ENCODE assay signal across 9 cellular contexts in genomic region chr20:47574616-47575401, GRCh38.
A peak's percentile ranks its signal among the peaks of the same experiment; 100 is the strongest.
DNase-seq lines count a peak whose midpoint lies in the region; ATAC-seq and TF ChIP-seq lines count a peak whose summit lies in the region.
"Had no signal": no experiment of that assay in that cellular context is flagged by ENCODE, and none has a peak within 500 bp of the region (broad histone marks: within the 10 kb centered on the region; RNA-seq: fewer than 3 reads in every experiment).

No MANE protein-coding gene starts in this region.

- H3K9me3 ChIP-seq in CD4-positive, CD25-positive, alpha-beta regulatory T cell (ENCODE audit: control insufficient read depth in 2 of 2, low read length in 2 of 2), result no peaks in the 10 kb centered on the region
- peaks cover 6% of the 10 kb centered on the region for H3K9me3 ChIP-seq in RWPE2 (ENCODE audit: severe bottlenecking)
- H3K9me3 ChIP-seq in hepatocyte (ENCODE audit: low read depth), result no peaks in the 10 kb centered on the region

- no peak for TF ChIP-seq CTCF in KMS-11 (conservative IDR thresholded peaks at IDR 0.05; ENCODE audit: low read depth, low read length)
- no peak for TF ChIP-seq CTCF in RWPE2 (IDR thresholded peaks at IDR 0.05; ENCODE audit: poor library complexity, severe bottlenecking)
- no peak for TF ChIP-seq CTCF in hepatocyte (IDR thresholded peaks at IDR 0.05; ENCODE audit: poor library complexity)

- peaks cover 58 to 86% (median 73%) of the 10 kb centered on the region in 4 donors for H3K4me1 Mint-ChIP-seq in CD4-positive, CD25-positive, alpha-beta regulatory T cell
- peaks cover 54% of the 10 kb centered on the region for H3K4me1 Mint-ChIP-seq in activated CD8-positive, alpha-beta T cell treated with anti-CD3 and anti-CD28 coated beads, Interleukin-2, amount 10 ng/mL, durations not matched to agents 7 days and 5 days (ENCODE audit: low read depth)

- H4K20me1 ChIP-seq in KMS-11 (ENCODE audit: insufficient read depth) (no peaks in the 10 kb centered on the region), hepatocyte (ENCODE audit: insufficient read depth, poor library complexity, severe bottlenecking) (peaks cover 3% of the 10 kb centered on the region)

- H3K27me3 ChIP-seq in CD4-positive, CD25-positive, alpha-beta regulatory T cell (ENCODE audit: control insufficient read depth, insufficient read depth, low read length), result no peaks in the 10 kb centered on the region
- H3K27me3 ChIP-seq in KMS-11 (ENCODE audit: insufficient read depth, low read depth) (no peaks in the 10 kb centered on the region), RWPE2 (ENCODE audit: insufficient read depth, poor library complexity, severe bottlenecking) (no peaks in the 10 kb centered on the region), hepatocyte (no peaks in the 10 kb centered on the region)

- H3K79me2 ChIP-seq in KMS-11 (ENCODE audit: insufficient read depth, low read depth) (peaks cover 48% of the 10 kb centered on the region), hepatocyte (peaks cover 84% of the 10 kb centered on the region)

- H3K27ac Mint-ChIP-seq in CD4-positive, CD25-positive, alpha-beta regulatory T cell, result peak overlapping the region in 1 of 3 donors; percentile 56
- no peak overlapping the region for H3K27ac Mint-ChIP-seq in activated CD8-positive, alpha-beta T cell treated with anti-CD3 and anti-CD28 coated beads, Interleukin-2, amount 10 ng/mL, durations not matched to agents 7 days and 5 days

- H3K36me3 ChIP-seq in CD4-positive, CD25-positive, alpha-beta regulatory T cell (ENCODE audit: control insufficient read depth, insufficient read depth, low read length), result peaks cover 13% of the 10 kb centered on the region
- H3K36me3 ChIP-seq in KMS-11 (ENCODE audit: insufficient read depth), result no peaks in the 10 kb centered on the region
- peaks cover 13% of the 10 kb centered on the region; the same call in 1 of the 2 replicates for H3K36me3 ChIP-seq in RWPE2 (ENCODE audit: low read depth)
- no peaks in the 10 kb centered on the region for H3K36me3 ChIP-seq in hepatocyte (replicated peaks; ENCODE audit: insufficient read depth, low read depth)

- peaks cover 0 to 4% (median 0%) of the 10 kb centered on the region in 7 donors for H3K9me3 Mint-ChIP-seq in CD4-positive, CD25-positive, alpha-beta regulatory T cell
- no peaks in the 10 kb centered on the region for H3K9me3 Mint-ChIP-seq in activated CD8-positive, alpha-beta T cell treated with anti-CD3 and anti-CD28 coated beads, Interleukin-2, amount 10 ng/mL, durations not matched to agents 7 days and 5 days (ENCODE audit: insufficient read depth)
- H3K9me3 Mint-ChIP-seq: activated naive CD4-positive, alpha-beta T cell treated with anti-CD3 and anti-CD28 coated beads, Interleukin-2, amount 50 U/mL, for 24 hours had no signal

- peaks cover 22% of the 10 kb centered on the region for H3K36me3 Mint-ChIP-seq in CD4-positive, CD25-positive, alpha-beta regulatory T cell
- H3K36me3 Mint-ChIP-seq in activated CD8-positive, alpha-beta T cell treated with anti-CD3 and anti-CD28 coated beads, Interleukin-2, amount 10 ng/mL, durations not matched to agents 7 days and 5 days (ENCODE audit: low read depth), result peaks cover 27% of the 10 kb centered on the region

- WGBS in hepatocyte (ENCODE audit: low lambda C conversion rate, missing lambda C conversion rate), result 58% methylated on average over 4 of the region's 4 CpGs

- H3K27ac ChIP-seq in CD4-positive, CD25-positive, alpha-beta regulatory T cell (ENCODE audit: insufficient read depth, low read length, poor library complexity, severe bottlenecking), result peak overlapping the region; percentile 9
- H3K27ac ChIP-seq in KMS-11 (no peak overlapping the region), RWPE2 (ENCODE audit: poor library complexity, severe bottlenecking) (peak overlapping the region; percentile 20), hepatocyte (peak overlapping the region; percentile 56)

- H3K27me3 Mint-ChIP-seq in CD4-positive, CD25-positive, alpha-beta regulatory T cell, result no peaks in the 10 kb centered on the region
- H3K27me3 Mint-ChIP-seq in activated CD8-positive, alpha-beta T cell treated with anti-CD3 and anti-CD28 coated beads, Interleukin-2, amount 10 ng/mL, durations not matched to agents 7 days and 5 days (ENCODE audit: low read depth), result no peaks in the 10 kb centered on the region
- H3K27me3 Mint-ChIP-seq: activated naive CD4-positive, alpha-beta T cell treated with anti-CD3 and anti-CD28 coated beads, Interleukin-2, amount 50 U/mL, for 24 hours had no signal

- no peaks in the 10 kb centered on the region for H3K9me2 ChIP-seq in hepatocyte (replicated peaks; ENCODE audit: insufficient read depth)

- H3K4me1 ChIP-seq in CD4-positive, CD25-positive, alpha-beta regulatory T cell (ENCODE audit: control insufficient read depth, insufficient read depth, low read length, poor library complexity, severe bottlenecking), result peaks cover 37% of the 10 kb centered on the region
- peaks cover 46% of the 10 kb centered on the region for H3K4me1 ChIP-seq in KMS-11 (ENCODE audit: low read depth, poor library complexity, severe bottlenecking)
- H3K4me1 ChIP-seq in RWPE2 (ENCODE audit: insufficient read depth, poor library complexity, severe bottlenecking), result peaks cover 48% of the 10 kb centered on the region
- H3K4me1 ChIP-seq in hepatocyte (ENCODE audit: insufficient read depth), result peaks cover 30% of the 10 kb centered on the region

- H3K9ac ChIP-seq in KMS-11, result no peak overlapping the region

- peak overlapping the region; percentile 64 for H3K4me3 ChIP-seq in CD4-positive, CD25-positive, alpha-beta regulatory T cell (ENCODE audit: low read depth, low read length)
- H3K4me3 ChIP-seq in KMS-11 (IDR thresholded peaks at IDR 0.05; ENCODE audit: insufficient read depth, low read depth, low read length) (no peak overlapping the region), RWPE2 (ENCODE audit: severe bottlenecking) (no peak overlapping the region), hepatocyte (no peak overlapping the region)

- peak overlapping the region; percentile 95; the same call in 1 of the 2 replicates for H3K4me2 ChIP-seq in KMS-11
- H3K4me2 ChIP-seq in hepatocyte, result peak overlapping the region; percentile 67

- H2AFZ ChIP-seq in KMS-11 (ENCODE audit: low read depth) (no peak overlapping the region), hepatocyte (no peak overlapping the region)

- CTCF ChIA-PET in activated CD8-positive, alpha-beta T cell treated with anti-CD3 and anti-CD28 coated beads, Interleukin-2, amount 10 ng/mL, durations not matched to agents 7 days and 5 days (lab: Charles Lee), result interaction anchor here (1.2 kb wide), 1 partner anchor 8 kb away, joined by 3 read pairs; no protein-coding TSS in a partner anchor

- POLR2A ChIA-PET in activated CD8-positive, alpha-beta T cell treated with anti-CD3 and anti-CD28 coated beads, Interleukin-2, amount 10 ng/mL, durations not matched to agents 7 days and 5 days (lab: Charles Lee), result interaction anchor here (1.2 kb wide), 1 partner anchor 36 kb away, joined by 3 read pairs; no protein-coding TSS in a partner anchor

- H3K4me3 Mint-ChIP-seq in CD4-positive, CD25-positive, alpha-beta regulatory T cell, result peak overlapping the region in 1 of 4 donors; percentile 43
- no peak overlapping the region for H3K4me3 Mint-ChIP-seq in activated CD8-positive, alpha-beta T cell treated with anti-CD3 and anti-CD28 coated beads, Interleukin-2, amount 10 ng/mL, durations not matched to agents 7 days and 5 days

- peak in 1 of 3 donors; percentile 30 for DNase-seq in CD4-positive, CD25-positive, alpha-beta regulatory T cell
- DNase-seq in RWPE2 (ENCODE audit: low spot score), result no peak
- no peak for DNase-seq in hepatocyte (ENCODE audit: low spot score)
- DNase-seq in AG08396 (ENCODE audit: low spot score), result no peak
- DNase-seq in activated CD8-positive, alpha-beta T cell treated with anti-CD3 and anti-CD28 coated beads, Interleukin-2, amount 10 ng/mL, durations not matched to agents 7 days and 5 days, result no peak

- ATAC-seq in CD4-positive, CD25-positive, alpha-beta regulatory T cell (ENCODE audit: low read depth in 2 of 2), result peak; percentile 45 to 52
- peak; percentile 41 for ATAC-seq in RWPE2 (ENCODE audit: low read depth)
- ATAC-seq in HG03108 (IDR thresholded peaks at IDR 0.05; ENCODE audit: unreplicated experiment), result no peak
- no peak for ATAC-seq in activated CD8-positive, alpha-beta T cell treated with anti-CD3 and anti-CD28 coated beads, Interleukin-2, amount 10 ng/mL, durations not matched to agents 7 days and 5 days
- ATAC-seq in HG03280 (IDR thresholded peaks at IDR 0.05; ENCODE audit: unreplicated experiment), result no peak

Comparison
In these comparisons a context has a peak if more than half of its experiments do, and no peak if none do; other contexts are left out.
1. ATAC-seq: peak in CD4-positive, CD25-positive, alpha-beta regulatory T cell (2 of 2) and RWPE2 (single experiment); none in HG03108 (single experiment), activated CD8-positive, alpha-beta T cell treated with anti-CD3 and anti-CD28 coated beads, Interleukin-2, amount 10 ng/mL, durations not matched to agents 7 days and 5 days (single experiment) and HG03280 (single experiment).